Comparison of ENCODE assay signal across 12 cellular contexts in the genomic region with DNA sequence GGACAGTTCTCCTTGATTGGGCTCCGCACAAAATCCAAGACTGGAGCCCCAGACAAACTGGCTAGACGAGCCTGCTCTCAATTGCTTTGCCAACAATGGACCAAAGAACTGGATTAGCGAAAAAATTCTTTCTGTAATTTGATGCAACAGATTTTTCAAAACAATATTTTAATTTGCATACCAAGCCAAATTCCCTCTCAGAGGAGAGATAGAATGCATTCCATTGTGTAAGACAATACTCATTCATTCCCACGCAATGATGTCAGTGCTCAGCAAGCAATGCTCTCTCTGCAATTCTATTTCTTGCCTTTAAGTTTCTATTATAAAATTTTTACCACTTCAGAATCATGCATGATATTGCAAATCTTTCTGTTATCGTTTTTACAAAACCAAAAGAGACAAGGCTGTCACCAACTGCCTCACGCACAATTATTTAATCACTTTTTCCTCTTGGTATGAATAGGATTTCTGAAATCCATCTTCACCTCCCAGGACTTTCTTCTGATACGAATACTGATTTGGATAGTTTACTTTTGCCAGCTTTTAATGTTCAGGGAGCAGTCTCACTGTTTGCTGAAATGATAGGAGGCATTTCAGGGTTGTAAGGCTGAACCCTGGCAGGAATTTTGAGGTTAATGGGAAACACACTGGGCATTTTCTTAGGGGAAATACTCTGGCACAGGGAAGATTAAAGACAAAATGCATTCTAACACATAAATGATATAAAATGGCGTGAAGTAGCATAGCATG. TPM values are rescaled to one million over a fixed set of nuclear protein-coding genes. Genes with fewer than 3 reads are reported as not detected.
DNase-seq lines count a peak whose midpoint lies in the region; ATAC-seq, FAIRE-seq and TF ChIP-seq lines count a peak whose summit lies in the region.
"Had no signal": no experiment of that assay in that cellular context is flagged by ENCODE, and none has a peak within 500 bp of the region (broad histone marks: within the 10 kb centered on the region; RNA-seq: fewer than 3 reads in every experiment).

No MANE protein-coding gene starts in this region.

- ATAC-seq in GM21737 (IDR thresholded peaks at IDR 0.05; ENCODE audit: unreplicated experiment): no peak
- ATAC-seq: GM12878 had no signal

- H3K4me3 Mint-ChIP-seq in mesothelial cell of epicardium: peak overlapping the region; percentile 22
- H3K4me3 Mint-ChIP-seq: activated naive CD4-positive, alpha-beta T cell treated with anti-CD3 and anti-CD28 coated beads for 36 hours; CD4-positive, CD25-positive, alpha-beta regulatory T cell; stimulated activated naive CD8-positive, alpha-beta T cell treated with anti-CD3 and anti-CD28 coated beads, Interleukin-15, Interleukin-2, amounts not matched to agents 100 ng/mL and 50 ng/mL, for 24 hours had no signal

- FAIRE-seq in RCC 7860 (lab: Jason Lieb, UNC): no peak
- FAIRE-seq: GM12878 had no signal

- DNase-seq in AG08396 (ENCODE audit: low spot score): peak; percentile 43
- DNase-seq in M059J (ENCODE audit: low read depth): peak; percentile 80
- peak; percentile 83 for DNase-seq in dedifferentiated amniotic fluid mesenchymal stem cell (ENCODE audit: extremely low spot score)
- DNase-seq in mesothelial cell of epicardium (ENCODE audit: low spot score in 2 of 2, unreplicated experiment in 2 of 2): no peak
- DNase-seq in RCC 7860 (ENCODE audit: low spot score): no peak
- DNase-seq in NCI-H345 (lab: John Stamatoyannopoulos, UW): no peak
- no peak for DNase-seq in activated T-cell treated with anti-CD3 and anti-CD28 coated beads, Interleukin-2, amount 50 U/mL, for 1 hour
- DNase-seq: activated naive CD4-positive, alpha-beta T cell treated with anti-CD3 and anti-CD28 coated beads for 36 hours; CD4-positive, CD25-positive, alpha-beta regulatory T cell had no signal

- H3K9me3 Mint-ChIP-seq in mesothelial cell of epicardium: peaks cover 10% of the 10 kb centered on the region
- H3K9me3 Mint-ChIP-seq: activated naive CD4-positive, alpha-beta T cell treated with anti-CD3 and anti-CD28 coated beads for 36 hours; CD4-positive, CD25-positive, alpha-beta regulatory T cell; stimulated activated naive CD8-positive, alpha-beta T cell treated with anti-CD3 and anti-CD28 coated beads, Interleukin-15, Interleukin-2, amounts not matched to agents 100 ng/mL and 50 ng/mL, for 24 hours had no signal

- H3K36me3 Mint-ChIP-seq in mesothelial cell of epicardium: no peaks in the 10 kb centered on the region
- H3K36me3 Mint-ChIP-seq: CD4-positive, CD25-positive, alpha-beta regulatory T cell had no signal

- H3K27me3 Mint-ChIP-seq in mesothelial cell of epicardium (ENCODE audit: low read depth): no peaks in the 10 kb centered on the region
- H3K27me3 Mint-ChIP-seq: stimulated activated naive CD8-positive, alpha-beta T cell treated with anti-CD3 and anti-CD28 coated beads, Interleukin-15, Interleukin-2, amounts not matched to agents 100 ng/mL and 50 ng/mL, for 24 hours had no signal

- H3K4me1 Mint-ChIP-seq in mesothelial cell of epicardium: peaks cover 13% of the 10 kb centered on the region
- H3K4me1 Mint-ChIP-seq: CD4-positive, CD25-positive, alpha-beta regulatory T cell had no signal

- peak overlapping the region; percentile 97 for H3K27ac Mint-ChIP-seq in mesothelial cell of epicardium
- H3K27ac Mint-ChIP-seq: activated naive CD4-positive, alpha-beta T cell treated with anti-CD3 and anti-CD28 coated beads for 36 hours; stimulated activated naive CD8-positive, alpha-beta T cell treated with anti-CD3 and anti-CD28 coated beads, Interleukin-15, Interleukin-2, amounts not matched to agents 100 ng/mL and 50 ng/mL, for 24 hours had no signal

- no peak for TF ChIP-seq CTCF in mesothelial cell of epicardium (IDR thresholded peaks at IDR 0.05; ENCODE audit: unreplicated experiment)

RNA-seq across cellular contexts. Expression of a gene that starts 46.1 kb away (rescaled TPM):
- total RNA-seq in M059J (2014; rRNA removed; shearing (Covaris generic)): 39.7 and 48.6 TPM in 2 replicates
- 16.0 to 19.3 TPM (median 17.9 TPM) in 3 replicates for total RNA-seq in mesothelial cell of epicardium

Comparison
In these comparisons a context has a peak if more than half of its experiments do, and no peak if none do; other contexts are left out.
1. DNase-seq: peak in AG08396 (single experiment), M059J (single experiment) and dedifferentiated amniotic fluid mesenchymal stem cell (single experiment); none in mesothelial cell of epicardium (0 of 2), RCC 7860 (single experiment), NCI-H345 (single experiment) and activated T-cell treated with anti-CD3 and anti-CD28 coated beads, Interleukin-2, amount 50 U/mL, for 1 hour (single experiment).